In the genomic region with DNA sequence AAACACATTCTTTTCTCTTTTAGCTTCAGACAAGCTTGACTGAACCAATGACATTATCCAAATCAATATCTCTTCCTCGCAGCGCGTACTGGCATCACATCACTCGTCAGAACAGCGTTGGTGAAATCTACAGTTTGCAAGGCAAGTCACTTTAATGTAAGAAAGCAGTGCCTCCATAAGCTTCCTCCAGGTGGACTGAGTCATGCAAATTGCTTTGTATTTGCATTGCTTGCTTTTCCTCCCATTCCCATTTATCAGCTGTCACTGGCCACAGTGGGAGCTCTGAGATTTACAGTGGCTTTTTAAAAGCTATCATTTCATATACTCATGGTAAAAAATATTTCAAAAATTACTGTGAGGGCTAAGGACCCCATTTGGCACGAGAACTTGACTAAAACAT, we compare ENCODE assay signal across 1 cellular context.
TF ChIP-seq lines count a peak whose summit lies in the region.

No MANE protein-coding gene starts in this region.

TF ChIP-seq in SK-N-SH, 30 proteins besides CTCF, POLR2A, EP300 and RAD21 (continued from another document):
- TF ChIP-seq PBX3 (IDR thresholded peaks at IDR 0.05): peak; percentile 67
- no peak for TF ChIP-seq RFX5 (IDR thresholded peaks at IDR 0.05; ENCODE audit: low read length)
- peak; percentile 18; the same call in 1 of the 2 replicates for TF ChIP-seq FOSL2 (IDR thresholded peaks at IDR 0.05; ENCODE audit: borderline replicate concordance, low read depth)
- no peak for TF ChIP-seq SIN3A (IDR thresholded peaks at IDR 0.05; ENCODE audit: borderline replicate concordance, low read depth, low read length)
- no peak for TF ChIP-seq GABPA (IDR thresholded peaks at IDR 0.05; ENCODE audit: low read depth)
- TF ChIP-seq USF1 (IDR thresholded peaks at IDR 0.05; ENCODE audit: borderline replicate concordance, low read depth): no peak
- no peak for TF ChIP-seq NRF1 (IDR thresholded peaks at IDR 0.05; ENCODE audit: low read depth, low read length)
